Comparison of ENCODE assay signal across 23 cellular contexts in genomic region chr2:144619760-144620159, GRCh38.
DNase-seq lines count a peak whose midpoint lies in the region; ATAC-seq and TF ChIP-seq lines count a peak whose summit lies in the region.
"Had no signal": no experiment of that assay in that cellular context is flagged by ENCODE, and none has a peak within 500 bp of the region (broad histone marks: within the 10 kb centered on the region; RNA-seq: fewer than 3 reads in every experiment).

No MANE protein-coding gene starts in this region.

- peak overlapping the region; percentile 22 for H3K27ac Mint-ChIP-seq in activated T-cell treated with anti-CD3 and anti-CD28 coated beads, Interleukin-2, amount 50 U/mL, for 72 hours
- H3K27ac Mint-ChIP-seq in activated T-cell treated with anti-CD3 and anti-CD28 coated beads, Interleukin-2, amount 50 U/mL, for 24 hours = no peak overlapping the region
- H3K27ac Mint-ChIP-seq: T-helper 1 cell treated with Interleukin-12 subunit alpha and Interleukin-12 subunit beta and Interleukin-4 antibody, amounts not matched to agents 30 μg/mL and 1 μg/mL, for 36 hours had no signal

- intact Hi-C loops in Right ventricle myocardium superior (cut with DNase I) = no loop called here

- no peaks in the 10 kb centered on the region for H3K27me3 ChIP-seq in OCI-LY1 (ENCODE audit: insufficient read depth, low read length)

- 0 out of 2 replicates have a peak, but pooled peaks cover 3% of the 10 kb centered on the region for H3F3A ChIP-seq in OCI-LY1 (ENCODE audit: insufficient read depth, low read length)

- H3K9me3 ChIP-seq in OCI-LY1 (ENCODE audit: low read length) = peaks cover 2% of the 10 kb centered on the region; the same call in 1 of the 2 replicates

- no peaks in the 10 kb centered on the region for H3K79me2 ChIP-seq in OCI-LY1 (ENCODE audit: insufficient read depth, low read length)

- H3K36me3 ChIP-seq in OCI-LY1 (ENCODE audit: insufficient read depth, low read length) = no peaks in the 10 kb centered on the region

- no peaks in the 10 kb centered on the region for H3K4me1 Mint-ChIP-seq in activated T-cell treated with anti-CD3 and anti-CD28 coated beads, Interleukin-2, amount 50 U/mL, for 72 hours (ENCODE audit: low read depth)
- peaks cover 10% of the 10 kb centered on the region for H3K4me1 Mint-ChIP-seq in activated T-cell treated with anti-CD3 and anti-CD28 coated beads, Interleukin-2, amount 50 U/mL, for 24 hours (ENCODE audit: low read depth)

- H3K9me2 ChIP-seq in OCI-LY1 (ENCODE audit: low read depth, low read length) = no peaks in the 10 kb centered on the region

- no peak overlapping the region for H3K27ac ChIP-seq in OCI-LY1 (ENCODE audit: low read depth, low read length, poor library complexity, severe bottlenecking)
- H3K27ac ChIP-seq: C4-2B had no signal

- no peak for TF ChIP-seq CTCF in OCI-LY1 (IDR thresholded peaks at IDR 0.05; ENCODE audit: low read length)

- peaks cover 3% of the 10 kb centered on the region in 2 donors for H3K9me3 Mint-ChIP-seq in activated T-cell treated with anti-CD3 and anti-CD28 coated beads, Interleukin-2, amount 50 U/mL, for 72 hours
- H3K9me3 Mint-ChIP-seq in activated T-cell treated with anti-CD3 and anti-CD28 coated beads, Interleukin-2, amount 50 U/mL, for 24 hours = peaks cover 15% of the 10 kb centered on the region
- H3K9me3 Mint-ChIP-seq: T-helper 1 cell treated with Interleukin-12 subunit alpha and Interleukin-12 subunit beta and Interleukin-4 antibody, amounts not matched to agents 30 μg/mL and 1 μg/mL, for 36 hours had no signal

- peak overlapping the region in 1 of 2 donors; percentile 61 for H3K4me3 Mint-ChIP-seq in activated T-cell treated with anti-CD3 and anti-CD28 coated beads, Interleukin-2, amount 50 U/mL, for 72 hours
- no peak overlapping the region for H3K4me3 Mint-ChIP-seq in activated T-cell treated with anti-CD3 and anti-CD28 coated beads, Interleukin-2, amount 50 U/mL, for 24 hours
- H3K4me3 Mint-ChIP-seq: CD8-positive, alpha-beta memory T cell; T-helper 1 cell treated with Interleukin-12 subunit alpha and Interleukin-12 subunit beta and Interleukin-4 antibody, amounts not matched to agents 30 μg/mL and 1 μg/mL, for 36 hours had no signal

- ATAC-seq in activated T-cell treated with anti-CD3 and anti-CD28 coated beads, Interleukin-2, amount 50 U/mL, for 72 hours (replicated peaks in 1 of 2) = peak; percentile 39 to 90
- ATAC-seq in GM19463 (IDR thresholded peaks at IDR 0.05; ENCODE audit: unreplicated experiment) (peak; percentile 62), Right ventricle myocardium superior (ENCODE audit: poor library complexity) (no peak), GM21367 (IDR thresholded peaks at IDR 0.05; ENCODE audit: unreplicated experiment) (no peak)
- ATAC-seq: HCT116, PC-3 had no signal

- 0 out of 2 replicates have a peak overlapping the region, but pooled peaks have one; percentile 74 for H2AFZ ChIP-seq in OCI-LY1 (ENCODE audit: low read length)

- peaks cover 0 to 4% of the 10 kb centered on the region in 2 donors for H3K36me3 Mint-ChIP-seq in activated T-cell treated with anti-CD3 and anti-CD28 coated beads, Interleukin-2, amount 50 U/mL, for 72 hours (ENCODE audit: insufficient read depth in 2 of 2)
- H3K36me3 Mint-ChIP-seq in activated T-cell treated with anti-CD3 and anti-CD28 coated beads, Interleukin-2, amount 50 U/mL, for 24 hours (ENCODE audit: low read depth) = no peaks in the 10 kb centered on the region

- H4K20me1 ChIP-seq in OCI-LY1 (ENCODE audit: insufficient read depth, low read length) = no peaks in the 10 kb centered on the region

- DNase-seq in activated T-cell treated with anti-CD3 and anti-CD28 coated beads, Interleukin-2, amount 50 U/mL, for 72 hours = no peak
- DNase-seq in activated T-cell treated with anti-CD3 and anti-CD28 coated beads, Interleukin-2, amount 50 U/mL, for 24 hours = no peak
- DNase-seq in Right ventricle myocardium superior = no peak
- no peak for DNase-seq in NCI-H2196 (lab: John Stamatoyannopoulos, UW; ENCODE audit: unreplicated experiment)
- DNase-seq: Calu3; CD8-positive, alpha-beta memory T cell; DMS153; GOT3; KBM-7; NCI-H1092; NCI-H1436 treated with DMSO at 0.1 percent for 48 hours; NCI-H1930; NCI-H345; NCI-H524; NCI-H774; PC-3; SHP77 had no signal

- no peak overlapping the region for H3K4me3 ChIP-seq in OCI-LY1 (ENCODE audit: low read depth, low read length, poor library complexity, severe bottlenecking)

- peaks cover 16% of the 10 kb centered on the region for H3K4me1 ChIP-seq in OCI-LY1 (ENCODE audit: insufficient read depth, low read length, severe bottlenecking)

- H3K9ac ChIP-seq in OCI-LY1 (ENCODE audit: low read length) = no peak overlapping the region

- peaks cover 16% of the 10 kb centered on the region for H3K27me3 Mint-ChIP-seq in activated T-cell treated with anti-CD3 and anti-CD28 coated beads, Interleukin-2, amount 50 U/mL, for 72 hours (ENCODE audit: low read depth)
- peaks cover 17% of the 10 kb centered on the region for H3K27me3 Mint-ChIP-seq in activated T-cell treated with anti-CD3 and anti-CD28 coated beads, Interleukin-2, amount 50 U/mL, for 24 hours

- no peak overlapping the region for H3K4me2 ChIP-seq in OCI-LY1 (ENCODE audit: low read length)

Comparison
In these comparisons a context has a peak if more than half of its experiments do, and no peak if none do; other contexts are left out.
1. ATAC-seq: peak in activated T-cell treated with anti-CD3 and anti-CD28 coated beads, Interleukin-2, amount 50 U/mL, for 72 hours (2 of 2) and GM19463 (single experiment); none in Right ventricle myocardium superior (single experiment) and GM21367 (single experiment).